In genomic region chr1:182588460-182589396, GRCh38 we compare ENCODE assay signal across 1 cellular context.
A peak's percentile ranks its signal among the peaks of the same experiment; 100 is the strongest.
TF ChIP-seq lines count a peak whose summit lies in the region.

Gene RNASEL (minus strand): TSS chr1:182589256. CDS start chr1:182586806, 2,450 bp downstream.

TF ChIP-seq in K562, 482 proteins besides CTCF, POLR2A, EP300 and RAD21 (continued from another document and continues in another):
- TF ChIP-seq DDX20 (tag; IDR thresholded peaks at IDR 0.05; ENCODE audit: low read depth) (no peak), DIDO1 (tag; IDR thresholded peaks at IDR 0.05; ENCODE audit: low read depth) (no peak; the same call in 1 of the 2 replicates), CBFA2T2 (conservative IDR thresholded peaks at IDR 0.05) (no peak), CHD1 (IDR thresholded peaks at IDR 0.05; ENCODE audit: low read length) (no peak), ZNF174 (CRISPR knock-in tag; IDR thresholded peaks at IDR 0.05) (no peak), RERE (CRISPR knock-in tag; IDR thresholded peaks at IDR 0.05; ENCODE audit: borderline replicate concordance) (no peak), WHSC1 (IDR thresholded peaks at IDR 0.05; ENCODE audit: low read length) (no peak), ETS1 (conservative IDR thresholded peaks at IDR 0.05; ENCODE audit: control insufficient read depth, low read depth, low read length) (no peak), GTF2B (IDR thresholded peaks at IDR 0.05; ENCODE audit: extremely low read depth, insufficient read length) (no peak), HINFP (tag; conservative IDR thresholded peaks at IDR 0.05; ENCODE audit: low read depth) (no peak), PPARD (CRISPR knock-in tag; IDR thresholded peaks at IDR 0.05) (no peak), THRA (IDR thresholded peaks at IDR 0.05) (no peak), BRF2 (IDR thresholded peaks at IDR 0.05; ENCODE audit: borderline replicate concordance, insufficient read depth, insufficient read length) (no peak), TGIF2 (CRISPR knock-in tag; IDR thresholded peaks at IDR 0.05) (no peak), GABPA (tag; conservative IDR thresholded peaks at IDR 0.05; ENCODE audit: low read depth) (peak; percentile 67), RAD51 (IDR thresholded peaks at IDR 0.05; ENCODE audit: borderline replicate concordance, low read depth) (no peak), ZNF764 (CRISPR knock-in tag; IDR thresholded peaks at IDR 0.05; ENCODE audit: low read depth) (no peak), SRSF9 (IDR thresholded peaks at IDR 0.05; ENCODE audit: borderline replicate concordance, low read depth, low read length) (no peak), ZNF23 (CRISPR knock-in tag; IDR thresholded peaks at IDR 0.05) (no peak), PHB (CRISPR knock-in tag; IDR thresholded peaks at IDR 0.05) (no peak), STAT6 (CRISPR knock-in tag; IDR thresholded peaks at IDR 0.05) (no peak), VEZF1 (CRISPR knock-in tag; IDR thresholded peaks at IDR 0.05) (no peak; the same call in 1 of the 2 replicates), HDAC6 (IDR thresholded peaks at IDR 0.05; ENCODE audit: low read depth, low read length) (no peak), ZFP91 (CRISPR knock-in tag; IDR thresholded peaks at IDR 0.05) (no peak), E2F8 (IDR thresholded peaks at IDR 0.05; ENCODE audit: low read depth, partially characterized antibody) (peak; percentile 48), BRCA1 (IDR thresholded peaks at IDR 0.05) (no peak), BRCA1 (CRISPR knock-in tag; IDR thresholded peaks at IDR 0.05) (no peak), REST (CRISPR knock-in tag; IDR thresholded peaks at IDR 0.05; ENCODE audit: low read depth) (peak; percentile 56; the same call in 1 of the 2 replicates), MED1 (CRISPR knock-in tag; IDR thresholded peaks at IDR 0.05; ENCODE audit: borderline replicate concordance) (no peak)
